Comparison of ENCODE assay signal across 16 cellular contexts in genomic region chr17:55275894-55276804, GRCh38. TPM values are rescaled to one million over a fixed set of nuclear protein-coding genes. Genes with fewer than 3 reads are reported as not detected.
DNase-seq lines count a peak whose midpoint lies in the region; ATAC-seq and TF ChIP-seq lines count a peak whose summit lies in the region.
"Had no signal": no experiment of that assay in that cellular context is flagged by ENCODE, and none has a peak within 500 bp of the region (broad histone marks: within the 10 kb centered on the region; RNA-seq: fewer than 3 reads in every experiment).

No MANE protein-coding gene starts in this region.

- intact Hi-C loops in adrenal gland (cut with DNase I), result no loop called here
- intact Hi-C loops in left ventricle myocardium superior (cut with micrococcal nuclease), result no loop called here
- intact Hi-C loops in spleen (cut with DNase I; ENCODE audit: low total_unique reads), result no loop called here

- 52 to 57% (median 56%) methylated on average over 7 of the region's 7 CpGs for WGBS in adrenal gland, 4 donors
- 70 to 81% (median 73%) methylated on average over 7 of the region's 7 CpGs for WGBS in spleen, 5 donors

- H3K4me3 ChIP-seq in adrenal gland (no peak overlapping the region), spleen (no peak overlapping the region), SJCRH30 (no peak overlapping the region)
- H3K4me3 ChIP-seq: BLaER1 treated with 17β-estradiol and CSF1 and Interleukin-3, amounts not matched to agents 10 nM and 100 nM; lower lobe of right lung had no signal

- no peaks in the 10 kb centered on the region for H3K27me3 ChIP-seq in adrenal gland
- peaks cover 0 to 42% (median 0%) of the 10 kb centered on the region in 7 donors for H3K27me3 ChIP-seq in spleen (replicated peaks in 1 of 7)
- no peaks in the 10 kb centered on the region for H3K27me3 ChIP-seq in SJCRH30
- H3K27me3 ChIP-seq: BLaER1 treated with 17β-estradiol and CSF1 and Interleukin-3, amounts not matched to agents 10 nM and 100 nM had no signal

- H3K9me3 ChIP-seq in adrenal gland (replicated peaks in 1 of 3) (no peaks in the 10 kb centered on the region), spleen (no peaks in the 10 kb centered on the region), SJCRH30 (replicated peaks) (no peaks in the 10 kb centered on the region)
- H3K9me3 ChIP-seq: BLaER1 treated with 17β-estradiol and CSF1 and Interleukin-3, amounts not matched to agents 10 nM and 100 nM; lower lobe of right lung had no signal

- peak; percentile 29 for ATAC-seq in left ventricle myocardium superior
- no peak for ATAC-seq in HG02852 (IDR thresholded peaks at IDR 0.05; ENCODE audit: unreplicated experiment)
- ATAC-seq in GM21526 (IDR thresholded peaks at IDR 0.05; ENCODE audit: low FRiP score, unreplicated experiment), result no peak

- H3K36me3 ChIP-seq in adrenal gland (replicated peaks in 1 of 2) (no peaks in the 10 kb centered on the region), spleen (no peaks in the 10 kb centered on the region), SJCRH30 (no peaks in the 10 kb centered on the region)
- H3K36me3 ChIP-seq: BLaER1 treated with 17β-estradiol and CSF1 and Interleukin-3, amounts not matched to agents 10 nM and 100 nM; lower lobe of right lung had no signal

- TF ChIP-seq CTCF in adrenal gland (IDR thresholded peaks at IDR 0.05), result no peak
- TF ChIP-seq CTCF in spleen (IDR thresholded peaks at IDR 0.05 in 8 of 11, conservative IDR thresholded peaks at IDR 0.05 in 3 of 11), result no peak

- CTCF ChIA-PET in HEK293T (lab: Yijun Ruan, JAX), result interaction anchor here (0.6 kb wide), 1 partner anchor 1941 kb away, joined by 3 read pairs; no protein-coding TSS in a partner anchor

- H3K27ac ChIP-seq in adrenal gland, result peak overlapping the region; percentile 13 to 95 (median 90)
- peak overlapping the region in 7 of 8 donors; percentile 10 to 84 (median 71) for H3K27ac ChIP-seq in spleen
- no peak overlapping the region for H3K27ac ChIP-seq in SJCRH30
- H3K27ac ChIP-seq: BLaER1 treated with 17β-estradiol and CSF1 and Interleukin-3, amounts not matched to agents 10 nM and 100 nM; lower lobe of right lung had no signal

- TF ChIP-seq POLR2A in adrenal gland (IDR thresholded peaks at IDR 0.05), result no peak
- TF ChIP-seq POLR2A in spleen (IDR thresholded peaks at IDR 0.05), result no peak

- DNase-seq in HEK293T (ENCODE audit: extremely low spot score) (no peak), adrenal gland (peak; percentile 42 to 78 (median 66)), left ventricle myocardium superior (no peak), spleen (no peak), amygdala (lab: John Stamatoyannopoulos, UW) (no peak), SJCRH30 (no peak)
- DNase-seq: activated CD8-positive, alpha-beta memory T cell treated with anti-CD3 and anti-CD28 coated beads, Interleukin-2, amount 50 U/mL, for 4 hours; H7; hippocampal formation; lower lobe of right lung; NCI-H1694 treated with DMSO at 0.1 percent for 48 hours; NCI-H82; SIG-M5 had no signal

- POLR2A ChIA-PET in HEK293T (lab: Yijun Ruan, JAX), result no interaction called here

- peaks cover 48 to 69% of the 10 kb centered on the region in 2 donors for H3K4me1 ChIP-seq in adrenal gland (replicated peaks in 1 of 2)
- H3K4me1 ChIP-seq in spleen, result peaks cover 0 to 57% (median 29%) of the 10 kb centered on the region in 6 donors
- H3K4me1 ChIP-seq in SJCRH30, result no peaks in the 10 kb centered on the region

TF ChIP-seq in HEK293T, 16 proteins besides CTCF, POLR2A, EP300 and RAD21:
- TF ChIP-seq SP1 (IDR thresholded peaks at IDR 0.05), result no peak
- TF ChIP-seq PKNOX1 (IDR thresholded peaks at IDR 0.05), result peak; percentile 39; the same call in 1 of the 2 replicates
- no peak for TF ChIP-seq ARNT (IDR thresholded peaks at IDR 0.05)
TF ChIP-seq in HEK293T: peak in this region for 1.

RNA-seq across cellular contexts. Expression of gene HLF, which starts 11.4 kb away (rescaled TPM):
- total RNA-seq in adrenal gland (10 to 100 TPM; 15.0 to 74.3 (median 34.3) TPM), left ventricle myocardium superior (38.8 TPM), spleen (10 to 100 TPM in 5 of 7 donors, 1 to 10 TPM in 2; 6.8 to 37.9 (median 18.7) TPM)
- polyA plus RNA-seq in adrenal gland (10 to 100 TPM in 1 of 3 donors, 1 to 10 TPM in 2; 8.8 to 15.0 (median 9.7) TPM), spleen (1 to 10 TPM; 1.6 to 8.5 (median 2.4) TPM)
- 1.5 and 2.4 TPM in 2 replicates for total RNA-seq in SJCRH30 (2014; rRNA removed; shearing (Covaris generic))

Comparison
In these comparisons a context has a peak if more than half of its experiments do, and no peak if none do; other contexts are left out.
1. DNase-seq: peak in adrenal gland (7 of 7); none in HEK293T (single experiment), left ventricle myocardium superior (single experiment), spleen (single experiment), amygdala (0 of 56) and SJCRH30 (0 of 2).